ENCODE assay signal across 12 cellular contexts in the genomic region with DNA sequence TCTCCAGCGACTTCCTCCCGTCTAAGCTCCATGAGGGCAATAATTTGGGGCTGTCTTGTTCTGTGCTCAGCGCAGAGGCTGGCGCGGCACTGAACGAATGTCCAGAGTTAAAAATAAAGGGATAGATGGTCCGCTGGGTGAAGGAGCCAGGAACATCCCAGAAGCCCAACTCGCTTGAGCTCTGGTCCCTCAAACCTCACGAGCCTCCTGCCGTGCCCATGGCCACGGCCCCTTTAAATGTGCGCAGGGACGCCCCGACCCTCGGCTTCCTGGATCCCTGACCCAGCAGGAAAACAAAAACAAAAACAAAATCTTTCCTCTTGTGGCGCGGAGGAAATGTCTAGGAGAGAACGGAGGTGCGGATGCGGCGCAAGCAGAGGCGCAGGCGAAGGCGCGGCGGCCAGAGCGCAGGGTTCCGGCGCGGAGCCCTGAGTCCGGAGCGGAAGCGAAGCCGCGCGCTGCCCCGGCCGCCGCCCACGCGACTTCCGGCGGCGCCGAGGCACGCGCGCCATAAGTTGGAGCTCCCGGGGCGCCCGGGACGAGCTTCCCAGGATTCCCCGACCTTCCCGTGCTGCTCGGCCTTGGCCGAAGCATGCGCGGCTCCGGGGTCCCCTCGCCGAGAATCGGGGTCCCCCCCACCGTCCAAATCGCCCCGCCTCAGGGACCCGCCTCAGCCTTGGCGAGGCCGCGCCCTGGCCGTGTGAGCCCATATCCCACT. TPM values are rescaled to one million over a fixed set of nuclear protein-coding genes. Genes with fewer than 3 reads are reported as not detected.
DNase-seq lines count a peak whose midpoint lies in the region; ATAC-seq and TF ChIP-seq lines count a peak whose summit lies in the region.
"Had no signal": no experiment of that assay in that cellular context is flagged by ENCODE, and none has a peak within 500 bp of the region (broad histone marks: within the 10 kb centered on the region; RNA-seq: fewer than 3 reads in every experiment).

No MANE protein-coding gene starts in this region.

- H3K9ac ChIP-seq in subcutaneous abdominal adipose tissue (ENCODE audit: low read length in 5 of 5), result peak overlapping the region in 1 of 5 donors; percentile 50

- H3K4me3 ChIP-seq in ascending aorta (peak overlapping the region; percentile 21 to 55), subcutaneous abdominal adipose tissue (ENCODE audit: low read depth in 1 of 5, low read length in 5 of 5) (peak overlapping the region; percentile 63 to 77 (median 68))
- H3K4me3 ChIP-seq: A549, MG63 had no signal

- DNase-seq in activated CD4-positive, alpha-beta T cell treated with anti-CD3 and anti-CD28 coated beads for 48 hours, result peak; percentile 24
- no peak for DNase-seq in activated CD4-positive, alpha-beta T cell treated with anti-CD3 and anti-CD28 coated beads, Interleukin-2, amount 50 U/mL, for 1 hour
- DNase-seq in ascending aorta (ENCODE audit: low spot score in 2 of 2), result no peak
- peak; percentile 72 for DNase-seq in left kidney (ENCODE audit: low read depth, low spot score)
- DNase-seq in AG08396 (ENCODE audit: low spot score), result no peak
- no peak for DNase-seq in NCI-H2227 (lab: John Stamatoyannopoulos, UW; ENCODE audit: unreplicated experiment)
- DNase-seq: islet precursor cell, MG63 had no signal

- TF ChIP-seq CTCF in ascending aorta (IDR thresholded peaks at IDR 0.05), result no peak

- no peak for ATAC-seq in GM18873 (IDR thresholded peaks at IDR 0.05; ENCODE audit: low FRiP score, unreplicated experiment)
- ATAC-seq: A549; activated CD4-positive, CD25-positive, alpha-beta regulatory T cell treated with anti-CD3 and anti-CD28 coated beads, Interleukin-2, amount 50 U/mL, for 24 hours had no signal

- H3K27ac ChIP-seq in ascending aorta (no peak overlapping the region), subcutaneous abdominal adipose tissue (ENCODE audit: low read depth, low read length) (no peak overlapping the region)
- H3K27ac ChIP-seq: A549 had no signal

- H3K27me3 ChIP-seq in ascending aorta (no peaks in the 10 kb centered on the region), subcutaneous abdominal adipose tissue (ENCODE audit: control insufficient read depth in 5 of 5, insufficient read depth in 4 of 5, low read length in 5 of 5) (peaks cover 0 to 8% (median 0%) of the 10 kb centered on the region in 5 donors)
- H3K27me3 ChIP-seq: MG63 had no signal

- H3K9me3 ChIP-seq in ascending aorta, result peaks cover 0 to 12% of the 10 kb centered on the region in 2 donors
- peaks cover 0 to 32% (median 17%) of the 10 kb centered on the region in 5 donors for H3K9me3 ChIP-seq in subcutaneous abdominal adipose tissue (ENCODE audit: control insufficient read depth in 5 of 5, low read length in 5 of 5)
- H3K9me3 ChIP-seq: A549, MG63 had no signal

- H3K4me1 ChIP-seq in ascending aorta (no peaks in the 10 kb centered on the region), subcutaneous abdominal adipose tissue (ENCODE audit: control insufficient read depth in 5 of 5, insufficient read depth in 5 of 5, low read length in 5 of 5) (peaks cover 0 to 12% (median 12%) of the 10 kb centered on the region in 5 donors)
- H3K4me1 ChIP-seq: A549 had no signal

- intact Hi-C loops in ascending aorta (cut with DNase I), result no loop called here

- no peaks in the 10 kb centered on the region for H3K36me3 ChIP-seq in ascending aorta
- H3K36me3 ChIP-seq in subcutaneous abdominal adipose tissue (ENCODE audit: control insufficient read depth in 5 of 5, insufficient read depth in 5 of 5, low read length in 5 of 5), result no peaks in the 10 kb centered on the region
- H3K36me3 ChIP-seq: MG63 had no signal

RNA-seq across cellular contexts. Expression of a gene that starts 52.9 kb away (rescaled TPM):
- not detected for total RNA-seq in ascending aorta

Comparison
In these comparisons a context has a peak if more than half of its experiments do, and no peak if none do; other contexts are left out.
1. DNase-seq: peak in activated CD4-positive, alpha-beta T cell treated with anti-CD3 and anti-CD28 coated beads for 48 hours (single experiment) and left kidney (single experiment); none in activated CD4-positive, alpha-beta T cell treated with anti-CD3 and anti-CD28 coated beads, Interleukin-2, amount 50 U/mL, for 1 hour (single experiment), ascending aorta (0 of 2), AG08396 (single experiment) and NCI-H2227 (single experiment).